24 cellular contexts compared by ENCODE assay signal in genomic region chr6:134368670-134369069, GRCh38.
"Had no signal": no experiment of that assay in that cellular context is flagged by ENCODE, and none has a peak within 500 bp of the region (broad histone marks: within the 10 kb centered on the region; RNA-seq: fewer than 3 reads in every experiment).

No MANE protein-coding gene starts in this region.

- H3K27ac ChIP-seq: adrenal gland had no signal

- H3K36me3 ChIP-seq: adrenal gland had no signal

- DNase-seq: activated CD4-positive, alpha-beta T cell treated with anti-CD3 and anti-CD28 coated beads for 4 hours; activated CD8-positive, alpha-beta memory T cell treated with anti-CD3 and anti-CD28 coated beads, Interleukin-2, amount 50 U/mL, for 4 hours; activated CD8-positive, alpha-beta T cell treated with anti-CD3 and anti-CD28 coated beads for 36 hours; activated naive CD4-positive, alpha-beta T cell treated with anti-CD3 and anti-CD28 coated beads, Interleukin-2, amount 50 U/mL, for 16 hours; activated naive CD8-positive, alpha-beta T cell treated with anti-CD3 and anti-CD28 coated beads, Interleukin-2, amount 10 ng/mL, durations not matched to agents 7 days and 5 days; activated T-cell treated with anti-CD3 and anti-CD28 coated beads, Interleukin-2, amount 50 U/mL, for 72 hours; adrenal gland; anterior cingulate cortex; Karpas-422; MM.1S; NCI-H1105 treated with DMSO at 0.1 percent for 48 hours; NCI-H1436 treated with DMSO at 0.1 percent for 48 hours; NCI-H1930; NCI-H2171 treated with DMSO at 0.1 percent for 48 hours; NCI-H510A treated with DMSO at 0.1 percent for 48 hours; NCI-H69; OCI-M1; RPMI8226; SW 1271 had no signal

- H3K27me3 ChIP-seq: adrenal gland had no signal

- H3K4me3 ChIP-seq: adrenal gland, K562, SK-N-MC had no signal

- ATAC-seq: activated CD4-positive, CD25-positive, alpha-beta regulatory T cell treated with anti-CD3 and anti-CD28 coated beads, Interleukin-2, amount 50 U/mL, for 24 hours; activated CD8-positive, alpha-beta T cell treated with anti-CD3 and anti-CD28 coated beads for 36 hours; K562; Panc1; Right ventricle myocardium inferior had no signal

- H3K9me3 ChIP-seq: adrenal gland had no signal
